8 cellular contexts compared by ENCODE assay signal in genomic region chr2:219111375-219112069, GRCh38. TPM values are rescaled to one million over a fixed set of nuclear protein-coding genes. Genes with fewer than 3 reads are reported as not detected.
"Had no signal": no experiment of that assay in that cellular context is flagged by ENCODE, and none has a peak within 500 bp of the region (broad histone marks: within the 10 kb centered on the region; RNA-seq: fewer than 3 reads in every experiment).

No MANE protein-coding gene starts in this region.

- H3K36me3 ChIP-seq: breast epithelium, uterus had no signal

- H3K4me3 ChIP-seq: breast epithelium, uterus had no signal

- H3K4me1 ChIP-seq: breast epithelium, uterus had no signal

- H3K9me3 ChIP-seq: breast epithelium, uterus had no signal

- ATAC-seq: esophagus mucosa had no signal

- H3K27me3 ChIP-seq: breast epithelium, uterus had no signal

- DNase-seq: activated CD4-positive, alpha-beta memory T cell treated with anti-CD3 and anti-CD28 coated beads, Interleukin-2, amount 10 ng/mL, durations not matched to agents 7 days and 5 days; activated T-cell treated with anti-CD3 and anti-CD28 coated beads, Interleukin-2, amount 50 U/mL, for 48 hours; aorta; stimulated activated CD4-positive, alpha-beta T cell treated with anti-CD3 and anti-CD28 coated beads, Interleukin-4, amount 100 ng/mL, for 4 hours; uterus had no signal

- H3K27ac ChIP-seq: breast epithelium, uterus had no signal

RNA-seq across cellular contexts. Expression of gene IHH, which starts 50.8 kb away (rescaled TPM):
- total RNA-seq: activated CD4-positive, alpha-beta memory T cell treated with anti-CD3 and anti-CD28 coated beads, Interleukin-2, amount 10 ng/mL, durations not matched to agents 7 days and 5 days; aorta; cerebellum had no signal
